Comparison of ENCODE assay signal across 7 cellular contexts in genomic region chr3:180986366-180986765, GRCh38. TPM values are rescaled to one million over a fixed set of nuclear protein-coding genes. Genes with fewer than 3 reads are reported as not detected.
DNase-seq lines count a peak whose midpoint lies in the region; ATAC-seq and TF ChIP-seq lines count a peak whose summit lies in the region.
"Not testable (repeated sequence)": the region's sequence is repeated elsewhere in the genome, so short reads cannot be mapped to it uniquely, and the experiment has no call there.

No MANE protein-coding gene starts in this region.

- H3K36me3 Mint-ChIP-seq in HFFc6 (ENCODE audit: low read depth), result peaks cover 21% of the 10 kb centered on the region
- H3K36me3 Mint-ChIP-seq in activated T-helper 17 cell treated with anti-CD3 and anti-CD28 coated beads, Interleukin-2, amount 50 U/mL, for 72 hours (ENCODE audit: low read depth), result peaks cover 70% of the 10 kb centered on the region
- H3K36me3 Mint-ChIP-seq in neural crest cell (ENCODE audit: low read depth), result not testable (repeated sequence)
- peaks cover 80% of the 10 kb centered on the region for H3K36me3 Mint-ChIP-seq in stimulated activated effector memory CD8-positive, alpha-beta T cell treated with anti-CD3 and anti-CD28 coated beads, Interleukin-12 subunit alpha, Interleukin-12 subunit beta, amount 100 ng/mL, for 72 hours

- H3K9me3 Mint-ChIP-seq in HFFc6; activated T-helper 17 cell treated with anti-CD3 and anti-CD28 coated beads, Interleukin-2, amount 50 U/mL, for 72 hours; neural crest cell; stimulated activated effector memory CD8-positive, alpha-beta T cell treated with anti-CD3 and anti-CD28 coated beads, Interleukin-12 subunit alpha, Interleukin-12 subunit beta, amount 100 ng/mL, for 72 hours: not testable (repeated sequence)

- H3K4me3 ChIP-seq in adrenal gland, result not testable (repeated sequence)

- intact Hi-C loops in adrenal gland (cut with DNase I), result not testable (repeated sequence)

- 66 to 70% (median 67%) methylated on average over 10 of the region's 10 CpGs for WGBS in adrenal gland, 4 donors

- ATAC-seq in activated T-helper 17 cell treated with anti-CD3 and anti-CD28 coated beads, Interleukin-2, amount 50 U/mL, for 72 hours (replicated peaks); stimulated activated effector memory CD8-positive, alpha-beta T cell treated with anti-CD3 and anti-CD28 coated beads, Interleukin-12 subunit alpha, Interleukin-12 subunit beta, amount 100 ng/mL, for 72 hours: not testable (repeated sequence)

- DNase-seq in HFFc6; neural crest cell (ENCODE audit: low read depth, low spot score); stimulated activated effector memory CD8-positive, alpha-beta T cell treated with anti-CD3 and anti-CD28 coated beads, Interleukin-12 subunit alpha, Interleukin-12 subunit beta, amount 100 ng/mL, for 72 hours (ENCODE audit: low spot score in 2 of 2): not testable (repeated sequence)
- peak; percentile 84 for DNase-seq in MV-4-11 (lab: John Stamatoyannopoulos, UW)
- DNase-seq in adrenal gland, result peak; percentile 18 to 70 (median 57)
- peak; percentile 58 for DNase-seq in iris pigment epithelial cell (ENCODE audit: low read depth)

- peaks cover 38% of the 10 kb centered on the region for H3K4me1 Mint-ChIP-seq in HFFc6 (ENCODE audit: low read depth)
- H3K4me1 Mint-ChIP-seq in activated T-helper 17 cell treated with anti-CD3 and anti-CD28 coated beads, Interleukin-2, amount 50 U/mL, for 72 hours, result not testable (repeated sequence)
- peaks cover 23% of the 10 kb centered on the region for H3K4me1 Mint-ChIP-seq in neural crest cell
- peaks cover 11% of the 10 kb centered on the region for H3K4me1 Mint-ChIP-seq in stimulated activated effector memory CD8-positive, alpha-beta T cell treated with anti-CD3 and anti-CD28 coated beads, Interleukin-12 subunit alpha, Interleukin-12 subunit beta, amount 100 ng/mL, for 72 hours

- H3K4me3 Mint-ChIP-seq in HFFc6; activated T-helper 17 cell treated with anti-CD3 and anti-CD28 coated beads, Interleukin-2, amount 50 U/mL, for 72 hours; stimulated activated effector memory CD8-positive, alpha-beta T cell treated with anti-CD3 and anti-CD28 coated beads, Interleukin-12 subunit alpha, Interleukin-12 subunit beta, amount 100 ng/mL, for 72 hours: not testable (repeated sequence)
- peak overlapping the region; percentile 36 for H3K4me3 Mint-ChIP-seq in neural crest cell

- H3K36me3 ChIP-seq in adrenal gland (replicated peaks in 1 of 2), result peaks cover 0 to 34% of the 10 kb centered on the region in 2 donors

- H3K27me3 Mint-ChIP-seq in HFFc6 (ENCODE audit: insufficient read depth); activated T-helper 17 cell treated with anti-CD3 and anti-CD28 coated beads, Interleukin-2, amount 50 U/mL, for 72 hours: not testable (repeated sequence)
- H3K27me3 Mint-ChIP-seq in neural crest cell (ENCODE audit: low read depth), result peaks cover 11% of the 10 kb centered on the region

- not testable (repeated sequence) for H3K9me3 ChIP-seq in adrenal gland (replicated peaks in 1 of 3)

- TF ChIP-seq POLR2A in adrenal gland (IDR thresholded peaks at IDR 0.05), result not testable (repeated sequence)

- H3K27ac Mint-ChIP-seq in HFFc6, result peak overlapping the region; percentile 31; the same call in 1 of the 2 replicates
- H3K27ac Mint-ChIP-seq in activated T-helper 17 cell treated with anti-CD3 and anti-CD28 coated beads, Interleukin-2, amount 50 U/mL, for 72 hours, result peak overlapping the region; percentile 61
- not testable (repeated sequence) for H3K27ac Mint-ChIP-seq in neural crest cell (ENCODE audit: unreplicated experiment)
- H3K27ac Mint-ChIP-seq in stimulated activated effector memory CD8-positive, alpha-beta T cell treated with anti-CD3 and anti-CD28 coated beads, Interleukin-12 subunit alpha, Interleukin-12 subunit beta, amount 100 ng/mL, for 72 hours, result peak overlapping the region; percentile 95

- H3K27me3 ChIP-seq in adrenal gland, result not testable (repeated sequence)

- TF ChIP-seq CTCF in HFFc6 (IDR thresholded peaks at IDR 0.05); adrenal gland (IDR thresholded peaks at IDR 0.05); neural crest cell (conservative IDR thresholded peaks at IDR 0.05): not testable (repeated sequence)

- H3K27ac ChIP-seq in adrenal gland, result peak overlapping the region in 2 of 5 donors; percentile 15 to 25

- peaks cover 0 to 47% of the 10 kb centered on the region in 2 donors for H3K4me1 ChIP-seq in adrenal gland (replicated peaks in 1 of 2)

RNA-seq across cellular contexts. Expression of gene DNAJC19, which starts 3.2 kb away (rescaled TPM):
- 10 to 100 TPM; 33.1 to 39.2 (median 37.2) TPM for total RNA-seq in HFFc6 (2021; fragmentation: NEBNext Ultra II Directional; extraction: Animal tissue kit (Norgen Biotek cat#: 25700))
- total RNA-seq in activated T-helper 17 cell treated with anti-CD3 and anti-CD28 coated beads, Interleukin-2, amount 50 U/mL, for 72 hours, result 10 to 100 TPM; 33.4 to 48.7 TPM
- total RNA-seq in adrenal gland (100 to 1,000 TPM in 1 of 8 donors, 10 to 100 TPM in 7; 29.4 to 119 (median 65.7) TPM), neural crest cell (54.6 and 63.0 TPM in 2 replicates)
- 100 to 1,000 TPM in 1 of 3 donors, 10 to 100 TPM in 2; 57.6 to 101 (median 79.4) TPM for polyA plus RNA-seq in adrenal gland
